Comparison of ENCODE assay signal across 8 cellular contexts in the genomic region with DNA sequence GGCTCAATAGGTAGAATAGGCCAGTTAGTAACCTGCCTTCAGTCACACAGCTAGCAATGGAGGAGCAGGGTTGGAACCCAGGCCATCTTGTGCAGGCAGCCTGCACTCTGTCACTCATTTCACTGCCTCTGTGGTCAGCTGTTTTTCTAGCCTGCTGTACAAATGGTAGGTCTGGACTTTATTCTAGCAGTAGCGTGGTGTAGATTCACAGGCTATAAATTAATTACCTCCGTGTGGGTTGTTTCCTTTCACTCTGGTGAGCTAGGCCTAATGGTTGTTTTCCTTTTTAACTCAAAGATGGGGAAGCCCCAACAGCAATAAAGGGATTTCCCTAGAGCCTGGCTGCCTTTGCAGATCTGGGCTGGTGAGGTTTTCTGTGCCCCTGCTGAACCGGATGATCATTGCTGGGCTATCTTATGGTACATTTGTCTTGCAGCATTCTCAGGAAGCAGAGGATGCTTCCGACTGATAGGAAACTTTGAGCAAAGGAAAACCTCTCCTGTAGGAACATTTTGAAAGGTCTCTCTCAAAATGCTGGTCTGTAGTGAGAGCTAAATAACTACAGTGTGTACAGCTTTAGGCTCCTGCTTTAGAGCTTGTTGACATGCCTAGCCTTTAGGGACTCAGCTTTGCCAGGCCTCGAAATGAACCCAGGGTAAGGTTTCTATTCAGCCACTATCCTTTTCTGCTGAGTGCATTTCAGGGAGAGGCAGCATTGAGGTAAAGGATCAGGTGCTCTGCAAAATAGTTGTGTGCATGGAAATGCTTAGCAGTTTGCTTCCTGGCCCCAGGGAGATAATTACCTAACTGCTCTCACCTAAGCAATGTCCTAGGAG.
DNase-seq lines count a peak whose midpoint lies in the region; ATAC-seq lines count a peak whose summit lies in the region.

No MANE protein-coding gene starts in this region.

- H3K27me3 Mint-ChIP-seq in T-helper 17 cell = no peaks in the 10 kb centered on the region

- H3K4me3 Mint-ChIP-seq in T-helper 17 cell = no peak overlapping the region
- peak overlapping the region; percentile 37 for H3K4me3 Mint-ChIP-seq in stimulated activated effector memory CD8-positive, alpha-beta T cell treated with anti-CD3 and anti-CD28 coated beads, Interleukin-12 subunit alpha, Interleukin-12 subunit beta, amount 100 ng/mL, for 72 hours

- peak overlapping the region; percentile 34 for H3K27ac ChIP-seq in effector memory CD4-positive, alpha-beta T cell (ENCODE audit: insufficient read depth, low read length, poor library complexity, severe bottlenecking)
- no peak overlapping the region for H3K27ac ChIP-seq in substantia nigra (ENCODE audit: low read depth, low read length, poor library complexity, severe bottlenecking)

- peak in 2 of 3 donors; percentile 15 to 32 for DNase-seq in T-helper 17 cell
- DNase-seq in effector memory CD4-positive, alpha-beta T cell = peak in 2 of 3 donors; percentile 5 to 13
- peak; percentile 6 to 63 for DNase-seq in stimulated activated effector memory CD8-positive, alpha-beta T cell treated with anti-CD3 and anti-CD28 coated beads, Interleukin-12 subunit alpha, Interleukin-12 subunit beta, amount 100 ng/mL, for 72 hours (ENCODE audit: low spot score in 2 of 2)
- no peak for DNase-seq in HPDE6-E6E7 (ENCODE audit: extremely low spot score)
- no peak for DNase-seq in NCI-H1048 (lab: John Stamatoyannopoulos, UW)
- no peak for DNase-seq in substantia nigra (lab: John Stamatoyannopoulos, UW)

- H3K36me3 ChIP-seq in effector memory CD4-positive, alpha-beta T cell (ENCODE audit: control insufficient read depth, insufficient read depth, low read length) = no peaks in the 10 kb centered on the region

- H3K36me3 Mint-ChIP-seq in T-helper 17 cell (ENCODE audit: low read depth) = peaks cover 2% of the 10 kb centered on the region
- no peaks in the 10 kb centered on the region for H3K36me3 Mint-ChIP-seq in stimulated activated effector memory CD8-positive, alpha-beta T cell treated with anti-CD3 and anti-CD28 coated beads, Interleukin-12 subunit alpha, Interleukin-12 subunit beta, amount 100 ng/mL, for 72 hours

- no peaks in the 10 kb centered on the region for H3K9me3 ChIP-seq in T-helper 17 cell (ENCODE audit: control insufficient read depth, low read length, poor library complexity, severe bottlenecking)
- no peaks in the 10 kb centered on the region for H3K9me3 ChIP-seq in effector memory CD4-positive, alpha-beta T cell (ENCODE audit: control insufficient read depth, low read length)

- ATAC-seq in GM18870 (IDR thresholded peaks at IDR 0.05; ENCODE audit: unreplicated experiment) = peak; percentile 98
- peak; percentile 96 for ATAC-seq in HG02763 (IDR thresholded peaks at IDR 0.05; ENCODE audit: unreplicated experiment)
- peak; percentile 99 for ATAC-seq in T-helper 17 cell
- peak; percentile 98 for ATAC-seq in stimulated activated effector memory CD8-positive, alpha-beta T cell treated with anti-CD3 and anti-CD28 coated beads, Interleukin-12 subunit alpha, Interleukin-12 subunit beta, amount 100 ng/mL, for 72 hours

- H3K27me3 ChIP-seq in effector memory CD4-positive, alpha-beta T cell (replicated peaks; ENCODE audit: control insufficient read depth, insufficient read depth, low read length, poor library complexity, severe bottlenecking) = no peaks in the 10 kb centered on the region

- H3K9me3 Mint-ChIP-seq in stimulated activated effector memory CD8-positive, alpha-beta T cell treated with anti-CD3 and anti-CD28 coated beads, Interleukin-12 subunit alpha, Interleukin-12 subunit beta, amount 100 ng/mL, for 72 hours = no peaks in the 10 kb centered on the region

- H3K4me1 Mint-ChIP-seq in T-helper 17 cell = peaks cover 12% of the 10 kb centered on the region
- peaks cover 34% of the 10 kb centered on the region for H3K4me1 Mint-ChIP-seq in stimulated activated effector memory CD8-positive, alpha-beta T cell treated with anti-CD3 and anti-CD28 coated beads, Interleukin-12 subunit alpha, Interleukin-12 subunit beta, amount 100 ng/mL, for 72 hours

- peaks cover 11% of the 10 kb centered on the region for H3K4me1 ChIP-seq in effector memory CD4-positive, alpha-beta T cell (ENCODE audit: control insufficient read depth, insufficient read depth, low read length, poor library complexity, severe bottlenecking)

- no peak overlapping the region for H3K4me3 ChIP-seq in effector memory CD4-positive, alpha-beta T cell (ENCODE audit: insufficient read depth, low read depth, low read length, poor library complexity, severe bottlenecking)

- H3K27ac Mint-ChIP-seq in T-helper 17 cell = peak overlapping the region; percentile 91
- H3K27ac Mint-ChIP-seq in stimulated activated effector memory CD8-positive, alpha-beta T cell treated with anti-CD3 and anti-CD28 coated beads, Interleukin-12 subunit alpha, Interleukin-12 subunit beta, amount 100 ng/mL, for 72 hours = peak overlapping the region; percentile 29

Comparison
In these comparisons a context has a peak if more than half of its experiments do, and no peak if none do; other contexts are left out.
1. DNase-seq: peak in T-helper 17 cell (2 of 3), effector memory CD4-positive, alpha-beta T cell (2 of 3) and stimulated activated effector memory CD8-positive, alpha-beta T cell treated with anti-CD3 and anti-CD28 coated beads, Interleukin-12 subunit alpha, Interleukin-12 subunit beta, amount 100 ng/mL, for 72 hours (2 of 2); none in HPDE6-E6E7 (single experiment), NCI-H1048 (single experiment) and substantia nigra (0 of 49).
2. Peak in every context shown above with its lines, with median percentiles within 50 percentile points of each other: ATAC-seq.